In the genomic region with DNA sequence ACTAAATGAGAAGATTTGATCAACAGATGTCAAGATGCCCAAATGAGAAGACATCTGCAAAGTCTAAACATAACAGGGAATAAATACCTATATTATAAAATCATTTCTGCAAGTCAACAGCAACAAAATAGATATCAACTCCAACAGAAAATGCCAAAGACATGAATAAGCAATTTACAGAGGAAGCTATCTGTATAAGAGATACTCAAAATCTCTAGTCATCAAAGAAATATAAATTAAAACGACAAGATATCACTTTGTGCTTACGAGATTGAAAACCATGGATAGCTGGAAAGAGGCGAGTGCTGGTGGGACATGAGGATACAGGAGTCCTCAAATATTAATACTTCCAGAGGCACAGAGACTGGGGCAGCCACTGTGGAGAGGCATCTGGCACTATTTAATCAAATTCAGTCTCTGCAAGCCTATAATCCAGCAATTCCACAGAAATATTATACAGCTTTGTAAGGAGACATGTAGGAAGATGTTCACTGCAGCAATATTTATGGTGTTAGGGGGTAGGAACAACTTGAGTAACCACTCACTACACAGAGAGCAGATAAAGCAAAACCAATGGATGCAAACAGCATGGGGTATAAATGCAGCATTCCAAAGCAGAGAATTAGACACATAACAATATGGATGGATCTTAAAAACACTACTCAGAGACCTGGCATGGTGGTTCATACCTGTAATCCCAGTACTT, we compare ENCODE assay signal across 1 cellular context.
TF ChIP-seq lines count a peak whose summit lies in the region.

No MANE protein-coding gene starts in this region.

TF ChIP-seq in endothelial cell of umbilical vein, 7 proteins besides CTCF, POLR2A, EP300 and RAD21:
- TF ChIP-seq GATA2 (IDR thresholded peaks at IDR 0.05; ENCODE audit: insufficient read depth, insufficient read length, low read depth, low read length) (no peak), JUN (IDR thresholded peaks at IDR 0.05; ENCODE audit: borderline replicate concordance, insufficient read depth, insufficient read length, low read depth) (no peak), MYC (IDR thresholded peaks at IDR 0.05; ENCODE audit: low read depth, low read length) (no peak), POLR2AphosphoS5 (IDR thresholded peaks at IDR 0.05; ENCODE audit: insufficient read depth, low read depth, low read length) (no peak)
